1 cellular context compared by ENCODE assay signal in genomic region chr5:151096001-151096373, GRCh38.
TF ChIP-seq lines count a peak whose summit lies in the region.

No MANE protein-coding gene starts in this region.

TF ChIP-seq in HepG2, 621 proteins besides CTCF, POLR2A, EP300 and RAD21 (continued from another document):
- TF ChIP-seq, protein P1, sequence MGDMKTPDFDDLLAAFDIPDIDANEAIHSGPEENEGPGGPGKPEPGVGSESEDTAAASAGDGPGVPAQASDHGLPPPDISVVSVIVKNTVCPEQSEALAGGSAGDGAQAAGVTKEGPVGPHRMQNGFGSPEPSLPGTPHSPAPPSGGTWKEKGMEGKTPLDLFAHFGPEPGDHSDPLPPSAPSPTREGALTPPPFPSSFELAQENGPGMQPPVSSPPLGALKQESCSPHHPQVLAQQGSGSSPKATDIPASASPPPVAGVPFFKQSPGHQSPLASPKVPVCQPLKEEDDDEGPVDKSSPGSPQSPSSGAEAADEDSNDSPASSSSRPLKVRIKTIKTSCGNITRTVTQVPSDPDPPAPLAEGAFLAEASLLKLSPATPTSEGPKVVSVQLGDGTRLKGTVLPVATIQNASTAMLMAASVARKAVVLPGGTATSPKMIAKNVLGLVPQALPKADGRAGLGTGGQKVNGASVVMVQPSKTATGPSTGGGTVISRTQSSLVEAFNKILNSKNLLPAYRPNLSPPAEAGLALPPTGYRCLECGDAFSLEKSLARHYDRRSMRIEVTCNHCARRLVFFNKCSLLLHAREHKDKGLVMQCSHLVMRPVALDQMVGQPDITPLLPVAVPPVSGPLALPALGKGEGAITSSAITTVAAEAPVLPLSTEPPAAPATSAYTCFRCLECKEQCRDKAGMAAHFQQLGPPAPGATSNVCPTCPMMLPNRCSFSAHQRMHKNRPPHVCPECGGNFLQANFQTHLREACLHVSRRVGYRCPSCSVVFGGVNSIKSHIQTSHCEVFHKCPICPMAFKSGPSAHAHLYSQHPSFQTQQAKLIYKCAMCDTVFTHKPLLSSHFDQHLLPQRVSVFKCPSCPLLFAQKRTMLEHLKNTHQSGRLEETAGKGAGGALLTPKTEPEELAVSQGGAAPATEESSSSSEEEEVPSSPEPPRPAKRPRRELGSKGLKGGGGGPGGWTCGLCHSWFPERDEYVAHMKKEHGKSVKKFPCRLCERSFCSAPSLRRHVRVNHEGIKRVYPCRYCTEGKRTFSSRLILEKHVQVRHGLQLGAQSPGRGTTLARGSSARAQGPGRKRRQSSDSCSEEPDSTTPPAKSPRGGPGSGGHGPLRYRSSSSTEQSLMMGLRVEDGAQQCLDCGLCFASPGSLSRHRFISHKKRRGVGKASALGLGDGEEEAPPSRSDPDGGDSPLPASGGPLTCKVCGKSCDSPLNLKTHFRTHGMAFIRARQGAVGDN (CRISPR knock-in tag; IDR thresholded peaks at IDR 0.05): peak; percentile 23; the same call in 1 of the 2 replicates
- TF ChIP-seq POLR2G (IDR thresholded peaks at IDR 0.05; ENCODE audit: low read depth, low read length): peak; percentile 47; the same call in 1 of the 2 replicates
- peak; percentile 27; the same call in 1 of the 2 replicates for TF ChIP-seq ZSCAN25 (CRISPR knock-in tag; IDR thresholded peaks at IDR 0.05)
- TF ChIP-seq REL (CRISPR knock-in tag; conservative IDR thresholded peaks at IDR 0.05): no peak
- TF ChIP-seq ARID4A (CRISPR knock-in tag; IDR thresholded peaks at IDR 0.05; ENCODE audit: borderline replicate concordance): peak; percentile 39; the same call in 1 of the 2 replicates
- TF ChIP-seq HNF4A (CRISPR knock-in tag; IDR thresholded peaks at IDR 0.05): peak; percentile 81
- TF ChIP-seq RBM22 (optimal IDR thresholded peaks at IDR 0.05; ENCODE audit: low read length): peak; percentile 49
- TF ChIP-seq, protein P2, sequence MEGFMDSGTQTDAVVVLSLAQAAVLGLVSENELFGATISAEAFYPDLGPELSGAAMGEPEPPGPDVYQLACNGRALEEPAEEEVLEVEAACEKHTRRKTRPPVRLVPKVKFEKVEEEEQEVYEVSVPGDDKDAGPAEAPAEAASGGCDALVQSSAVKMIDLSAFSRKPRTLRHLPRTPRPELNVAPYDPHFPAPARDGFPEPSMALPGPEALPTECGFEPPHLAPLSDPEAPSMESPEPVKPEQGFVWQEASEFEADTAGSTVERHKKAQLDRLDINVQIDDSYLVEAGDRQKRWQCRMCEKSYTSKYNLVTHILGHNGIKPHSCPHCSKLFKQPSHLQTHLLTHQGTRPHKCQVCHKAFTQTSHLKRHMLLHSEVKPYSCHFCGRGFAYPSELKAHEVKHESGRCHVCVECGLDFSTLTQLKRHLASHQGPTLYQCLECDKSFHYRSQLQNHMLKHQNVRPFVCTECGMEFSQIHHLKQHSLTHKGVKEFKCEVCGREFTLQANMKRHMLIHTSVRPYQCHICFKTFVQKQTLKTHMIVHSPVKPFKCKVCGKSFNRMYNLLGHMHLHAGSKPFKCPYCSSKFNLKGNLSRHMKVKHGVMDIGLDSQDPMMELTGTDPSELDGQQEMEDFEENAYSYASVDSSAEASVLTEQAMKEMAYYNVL (CRISPR knock-in tag; IDR thresholded peaks at IDR 0.05; ENCODE audit: borderline replicate concordance): peak; percentile 38; the same call in 1 of the 2 replicates
- TF ChIP-seq GLI4 (CRISPR knock-in tag; IDR thresholded peaks at IDR 0.05; ENCODE audit: borderline replicate concordance): 0 out of 2 replicates have a peak, but pooled peaks have one; percentile 41
- TF ChIP-seq ZNF17 (CRISPR knock-in tag; IDR thresholded peaks at IDR 0.05): no peak
- TF ChIP-seq SOX6 (IDR thresholded peaks at IDR 0.05): no peak
- peak; percentile 29; the same call in 1 of the 2 replicates for TF ChIP-seq SOX6 (CRISPR knock-in tag; IDR thresholded peaks at IDR 0.05)
- 0 out of 2 replicates have a peak, but pooled peaks have one; percentile 35 for TF ChIP-seq KDM5B (CRISPR knock-in tag; IDR thresholded peaks at IDR 0.05; ENCODE audit: borderline replicate concordance)
- TF ChIP-seq ZNF160 (CRISPR knock-in tag; IDR thresholded peaks at IDR 0.05): no peak
- TF ChIP-seq ESRRA (CRISPR knock-in tag; IDR thresholded peaks at IDR 0.05; ENCODE audit: low read depth): peak; percentile 95
- TF ChIP-seq FOXK1 (CRISPR knock-in tag; IDR thresholded peaks at IDR 0.05; ENCODE audit: borderline replicate concordance, low read depth): no peak
- TF ChIP-seq NAIF1 (CRISPR knock-in tag; IDR thresholded peaks at IDR 0.05; ENCODE audit: borderline replicate concordance): no peak
